In genomic region chr13:44894001-44894770, GRCh38 we compare ENCODE assay signal across 17 cellular contexts.
DNase-seq lines count a peak whose midpoint lies in the region; ATAC-seq and TF ChIP-seq lines count a peak whose summit lies in the region.
"Had no signal": no experiment of that assay in that cellular context is flagged by ENCODE, and none has a peak within 500 bp of the region (broad histone marks: within the 10 kb centered on the region; RNA-seq: fewer than 3 reads in every experiment).

No MANE protein-coding gene starts in this region.

- intact Hi-C loops in Caco-2 (cut with micrococcal nuclease; ENCODE audit: unreplicated experiment), result loop anchor here (1.0 kb wide), 1 partner anchor 23 kb away; no protein-coding TSS in a partner anchor
- intact Hi-C loops in right cardiac atrium (cut with DNase I), result no loop called here

- ATAC-seq in right cardiac atrium (peak; percentile 28 to 33), GM18873 (IDR thresholded peaks at IDR 0.05; ENCODE audit: low FRiP score, unreplicated experiment) (no peak), HG02973 (IDR thresholded peaks at IDR 0.05; ENCODE audit: unreplicated experiment) (no peak)
- ATAC-seq: naive thymus-derived CD8-positive, alpha-beta T cell had no signal

- H2AFZ ChIP-seq in neuronal stem cell (ENCODE audit: low read length), result peak overlapping the region; percentile 85

- no peak for TF ChIP-seq CTCF in Caco-2 (IDR thresholded peaks at IDR 0.05; ENCODE audit: insufficient read depth in 1 of 2, low read depth in 1 of 2, low read length in 1 of 2, severe bottlenecking in 1 of 2, unreplicated experiment in 1 of 2)

- peak overlapping the region; percentile 76 for H3K18ac ChIP-seq in neuronal stem cell (ENCODE audit: low read length)

- no peak overlapping the region for H3K4me3 Mint-ChIP-seq in Caco-2 (ENCODE audit: unreplicated experiment)
- H3K4me3 Mint-ChIP-seq: activated CD4-positive, alpha-beta T cell treated with anti-CD3 and anti-CD28 coated beads, Interleukin-2, amount 10 ng/mL, durations not matched to agents 7 days and 5 days; naive thymus-derived CD8-positive, alpha-beta T cell had no signal

- no peak overlapping the region for H2AK5ac ChIP-seq in neuronal stem cell (ENCODE audit: low read depth, low read length)

- H3K4me3 ChIP-seq in Caco-2 (ENCODE audit: low read depth, low read length) (no peak overlapping the region), right cardiac atrium (ENCODE audit: low read length) (no peak overlapping the region), neuronal stem cell (ENCODE audit: low read length in 2 of 2) (no peak overlapping the region)

- no peaks in the 10 kb centered on the region for H3K9me3 ChIP-seq in Caco-2
- no peaks in the 10 kb centered on the region for H3K9me3 ChIP-seq in right cardiac atrium (ENCODE audit: control insufficient read depth, low read length)
- H3K9me3 ChIP-seq in neuronal stem cell (replicated peaks in 1 of 2; ENCODE audit: control insufficient read depth in 2 of 2, insufficient read depth in 1 of 2, low read depth in 1 of 2, low read length in 2 of 2), result no peaks in the 10 kb centered on the region

- H3K36me3 Mint-ChIP-seq in Caco-2 (ENCODE audit: insufficient read depth, unreplicated experiment), result no peaks in the 10 kb centered on the region

- H3K23ac ChIP-seq in neuronal stem cell (ENCODE audit: low read depth, low read length, poor library complexity), result no peak overlapping the region

- no peak overlapping the region for H3K14ac ChIP-seq in neuronal stem cell (ENCODE audit: low read length)

- no peaks in the 10 kb centered on the region for H3K79me1 ChIP-seq in neuronal stem cell (ENCODE audit: low read depth, low read length)

- H3K27ac Mint-ChIP-seq in Caco-2 (ENCODE audit: unreplicated experiment), result peak overlapping the region; percentile 86
- H3K27ac Mint-ChIP-seq: activated CD4-positive, alpha-beta T cell treated with anti-CD3 and anti-CD28 coated beads, Interleukin-2, amount 10 ng/mL, durations not matched to agents 7 days and 5 days; naive thymus-derived CD8-positive, alpha-beta T cell had no signal

- POLR2A ChIA-PET in Caco-2 (lab: Charles Lee), result interaction anchor here (0.5 to 1.6 kb wide), 4 partner anchors 24 to 459 kb away, joined by 3 to 11 read pairs (median 8); no protein-coding TSS in a partner anchor

- H3K4ac ChIP-seq in neuronal stem cell (ENCODE audit: low read length), result no peak overlapping the region

- H3K27ac ChIP-seq in right cardiac atrium (ENCODE audit: low read length) (no peak overlapping the region), neuronal stem cell (replicated peaks; ENCODE audit: low read length) (no peak overlapping the region)

- H3K36me3 ChIP-seq in Caco-2 (ENCODE audit: control insufficient read depth, insufficient read depth, low read length) (no peaks in the 10 kb centered on the region), neuronal stem cell (replicated peaks in 1 of 2; ENCODE audit: control insufficient read depth in 2 of 2, insufficient read depth in 2 of 2, low read length in 2 of 2) (no peaks in the 10 kb centered on the region)

- H3K4me1 ChIP-seq in Caco-2 (peaks cover 21% of the 10 kb centered on the region), right cardiac atrium (ENCODE audit: control insufficient read depth, insufficient read depth, low read length) (no peaks in the 10 kb centered on the region), neuronal stem cell (ENCODE audit: control insufficient read depth in 2 of 2, insufficient read depth in 1 of 2, low read depth in 1 of 2, low read length in 2 of 2) (peaks cover 4% of the 10 kb centered on the region in 2 donors)

- 65% methylated on average over 13 of the region's 13 CpGs for WGBS in right cardiac atrium
- no CpG with 5 or more reads among the region's 13 CpGs for WGBS in neuronal stem cell (ENCODE audit: extremely low coverage in 2 of 2, insufficient read length in 2 of 2, insufficient replicate concordance in 1 of 2), 2 donors

- DNase-seq in Caco-2 (peak; percentile 79 to 88), SK-N-DZ (ENCODE audit: low spot score) (peak; percentile 36), right cardiac atrium (no peak), neuronal stem cell (ENCODE audit: low spot score) (no peak), AG08395 (ENCODE audit: low spot score) (no peak), T-helper 9 cell (no peak)
- DNase-seq: activated CD4-positive, alpha-beta T cell treated with anti-CD3 and anti-CD28 coated beads, Interleukin-2, amount 10 ng/mL, durations not matched to agents 7 days and 5 days; activated naive CD4-positive, alpha-beta T cell treated with Interleukin-2 at 50 U/mL for 16 hours; activated T-cell treated with anti-CD3 and anti-CD28 coated beads for 4 hours; anterior cingulate cortex; naive thymus-derived CD8-positive, alpha-beta T cell; NCI-H2081; NCI-H526; stimulated activated CD4-positive, alpha-beta T cell treated with anti-CD3 and anti-CD28 coated beads, Interleukin-2, amount 100 ng/mL, for 24 hours; substantia nigra had no signal

- peaks cover 9% of the 10 kb centered on the region for H3K9me3 Mint-ChIP-seq in Caco-2 (ENCODE audit: unreplicated experiment)
- H3K9me3 Mint-ChIP-seq: activated CD4-positive, alpha-beta T cell treated with anti-CD3 and anti-CD28 coated beads, Interleukin-2, amount 10 ng/mL, durations not matched to agents 7 days and 5 days had no signal

- CTCF ChIA-PET in Caco-2 (lab: Charles Lee), result interaction anchor here (0.6 to 1.3 kb wide), 3 partner anchors 13 to 40 kb away, joined by 4 to 13 read pairs (median 4); no protein-coding TSS in a partner anchor

- H4K8ac ChIP-seq in neuronal stem cell (ENCODE audit: low read depth, low read length), result peak overlapping the region; percentile 29

- no peaks in the 10 kb centered on the region for H3K27me3 Mint-ChIP-seq in Caco-2 (ENCODE audit: insufficient read depth, unreplicated experiment)
- H3K27me3 Mint-ChIP-seq: activated CD4-positive, alpha-beta T cell treated with anti-CD3 and anti-CD28 coated beads, Interleukin-2, amount 10 ng/mL, durations not matched to agents 7 days and 5 days had no signal

- H2BK120ac ChIP-seq in neuronal stem cell (ENCODE audit: low read depth, low read length), result no peak overlapping the region

- H3K27me3 ChIP-seq in Caco-2 (replicated peaks; ENCODE audit: control insufficient read depth, insufficient read depth, low read length) (no peaks in the 10 kb centered on the region), right cardiac atrium (ENCODE audit: control insufficient read depth, insufficient read depth) (no peaks in the 10 kb centered on the region), neuronal stem cell (ENCODE audit: control insufficient read depth in 3 of 3, insufficient read depth in 3 of 3, low read depth in 1 of 3, low read length in 3 of 3) (no peaks in the 10 kb centered on the region)

- H2BK5ac ChIP-seq in neuronal stem cell (ENCODE audit: low read length), result no peak overlapping the region

- H3K9ac ChIP-seq in neuronal stem cell (ENCODE audit: low read depth, low read length, poor library complexity), result no peak overlapping the region

- H4K91ac ChIP-seq in neuronal stem cell (ENCODE audit: low read depth, low read length, poor library complexity), result no peak overlapping the region

- no peak overlapping the region for H2BK15ac ChIP-seq in neuronal stem cell (ENCODE audit: low read length)

- no peak overlapping the region for H2BK12ac ChIP-seq in neuronal stem cell (ENCODE audit: low read length)

- no peak overlapping the region for H3K4me2 ChIP-seq in neuronal stem cell (ENCODE audit: insufficient read depth, low read length, poor library complexity, severe bottlenecking)

- BruUV-seq in Caco-2 (replicated peaks; lab: Mats Ljungman, UMichigan), result no TSS peak

- H3K4me1 Mint-ChIP-seq in Caco-2 (ENCODE audit: low read depth, unreplicated experiment), result peaks cover 14% of the 10 kb centered on the region
- H3K4me1 Mint-ChIP-seq: activated CD4-positive, alpha-beta T cell treated with anti-CD3 and anti-CD28 coated beads, Interleukin-2, amount 10 ng/mL, durations not matched to agents 7 days and 5 days; naive thymus-derived CD8-positive, alpha-beta T cell had no signal

Comparison
In these comparisons a context has a peak if more than half of its experiments do, and no peak if none do; other contexts are left out.
1. DNase-seq: peak in Caco-2 (2 of 2) and SK-N-DZ (single experiment); none in right cardiac atrium (0 of 3), neuronal stem cell (single experiment), AG08395 (single experiment) and T-helper 9 cell (single experiment).
2. ATAC-seq: peak in right cardiac atrium (2 of 2); none in GM18873 (single experiment) and HG02973 (single experiment).